1 cellular context compared by ENCODE assay signal in genomic region chr6:92125681-92126080, GRCh38.
TF ChIP-seq lines count a peak whose summit lies in the region.

No MANE protein-coding gene starts in this region.

TF ChIP-seq in GM23338, 12 proteins besides CTCF, POLR2A, EP300 and RAD21 (continued from another document):
- TF ChIP-seq ZNF462 (CRISPR knock-in tag; IDR thresholded peaks at IDR 0.05) (no peak), JUNB (IDR thresholded peaks at IDR 0.05; ENCODE audit: unreplicated experiment) (no peak)
